ENCODE assay signal across 15 cellular contexts in genomic region chr2:241188386-241189092, GRCh38. TPM values are rescaled to one million over a fixed set of nuclear protein-coding genes. Genes with fewer than 3 reads are reported as not detected.
DNase-seq lines count a peak whose midpoint lies in the region; ATAC-seq and TF ChIP-seq lines count a peak whose summit lies in the region.
"Had no signal": no experiment of that assay in that cellular context is flagged by ENCODE, and none has a peak within 500 bp of the region (broad histone marks: within the 10 kb centered on the region; RNA-seq: fewer than 3 reads in every experiment).

A gene with protein sequence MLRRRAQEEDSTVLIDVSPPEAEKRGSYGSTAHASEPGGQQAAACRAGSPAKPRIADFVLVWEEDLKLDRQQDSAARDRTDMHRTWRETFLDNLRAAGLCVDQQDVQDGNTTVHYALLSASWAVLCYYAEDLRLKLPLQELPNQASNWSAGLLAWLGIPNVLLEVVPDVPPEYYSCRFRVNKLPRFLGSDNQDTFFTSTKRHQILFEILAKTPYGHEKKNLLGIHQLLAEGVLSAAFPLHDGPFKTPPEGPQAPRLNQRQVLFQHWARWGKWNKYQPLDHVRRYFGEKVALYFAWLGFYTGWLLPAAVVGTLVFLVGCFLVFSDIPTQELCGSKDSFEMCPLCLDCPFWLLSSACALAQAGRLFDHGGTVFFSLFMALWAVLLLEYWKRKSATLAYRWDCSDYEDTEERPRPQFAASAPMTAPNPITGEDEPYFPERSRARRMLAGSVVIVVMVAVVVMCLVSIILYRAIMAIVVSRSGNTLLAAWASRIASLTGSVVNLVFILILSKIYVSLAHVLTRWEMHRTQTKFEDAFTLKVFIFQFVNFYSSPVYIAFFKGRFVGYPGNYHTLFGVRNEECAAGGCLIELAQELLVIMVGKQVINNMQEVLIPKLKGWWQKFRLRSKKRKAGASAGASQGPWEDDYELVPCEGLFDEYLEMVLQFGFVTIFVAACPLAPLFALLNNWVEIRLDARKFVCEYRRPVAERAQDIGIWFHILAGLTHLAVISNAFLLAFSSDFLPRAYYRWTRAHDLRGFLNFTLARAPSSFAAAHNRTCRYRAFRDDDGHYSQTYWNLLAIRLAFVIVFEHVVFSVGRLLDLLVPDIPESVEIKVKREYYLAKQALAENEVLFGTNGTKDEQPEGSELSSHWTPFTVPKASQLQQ (plus strand): TSS chr2:241188677. CDS start chr2:241190064, 1,387 bp downstream.

- no peak within 1 kb of the TSS for H3K4me2 ChIP-seq in osteoblast (ENCODE audit: insufficient read depth, low read length)

- H3K27ac ChIP-seq in duodenal mucosa (ENCODE audit: low read depth, low read length) (no peak within 1 kb of the TSS), osteoblast (ENCODE audit: low read depth, low read length) (no peak within 1 kb of the TSS)
- H3K27ac ChIP-seq: esophagus squamous epithelium, neutrophil had no signal

- peaks cover 0 to 4% of the 10 kb centered on the region in 2 donors for H3K4me1 ChIP-seq in duodenal mucosa (ENCODE audit: control insufficient read depth in 1 of 2, insufficient read depth in 2 of 2, low read length in 2 of 2)
- no peaks in the 10 kb centered on the region for H3K4me1 ChIP-seq in osteoblast (ENCODE audit: insufficient read depth, low read length)
- H3K4me1 ChIP-seq in HAP-1, result no peaks in the 10 kb centered on the region

- ATAC-seq in HG02588 (IDR thresholded peaks at IDR 0.05; ENCODE audit: unreplicated experiment), result no peak
- ATAC-seq: activated CD4-positive, CD25-positive, alpha-beta regulatory T cell treated with anti-CD3 and anti-CD28 coated beads, Interleukin-2, amount 50 U/mL, for 24 hours had no signal

- H3K27me3 ChIP-seq in duodenal mucosa (ENCODE audit: control insufficient read depth in 1 of 2, insufficient read depth in 2 of 2, low read length in 2 of 2) (no peaks in the 10 kb centered on the region), osteoblast (ENCODE audit: insufficient read depth, low read length) (peaks cover 4% of the 10 kb centered on the region), HAP-1 (ENCODE audit: low read depth) (no peaks in the 10 kb centered on the region)
- H3K27me3 ChIP-seq: neutrophil had no signal

- H4K20me1 ChIP-seq in osteoblast (ENCODE audit: insufficient read depth, low read length), result no peaks in the 10 kb centered on the region

- no peak for TF ChIP-seq CTCF in osteoblast (IDR thresholded peaks at IDR 0.05; ENCODE audit: extremely low read depth, low read depth, low read length)

- peak; percentile 79 for DNase-seq in DMS53 (lab: John Stamatoyannopoulos, UW)
- DNase-seq in NCI-H2196 treated with DMSO at 0.1 percent for 48 hours (lab: John Stamatoyannopoulos, UW; ENCODE audit: unreplicated experiment), result peak; percentile 19
- DNase-seq in osteoblast (ENCODE audit: insufficient read length, low spot score, missing footprints), result peak; percentile 53
- DNase-seq in HAP-1 (ENCODE audit: low spot score in 2 of 2), result no peak
- DNase-seq in NCI-H146 (lab: John Stamatoyannopoulos, UW), result no peak
- DNase-seq in activated CD8-positive, alpha-beta memory T cell treated with anti-CD3 and anti-CD28 coated beads, Interleukin-2, amount 50 U/mL, for 48 hours, result no peak
- DNase-seq: activated T-cell treated with anti-CD3 and anti-CD28 coated beads, Interleukin-2, amount 50 U/mL, for 24 hours; esophagus squamous epithelium; NCI-H1105; NK-92 treated with Interleukin-12 subunit alpha and Interleukin-12 subunit beta, amount 100 ng/mL, for 24 hours had no signal

- H3K4me3 ChIP-seq in duodenal mucosa (ENCODE audit: low read depth in 1 of 2, low read length in 2 of 2) (peak within 1 kb of the TSS; percentile 17 to 50), osteoblast (ENCODE audit: insufficient read depth, low read length) (no peak within 1 kb of the TSS), HAP-1 (no peak within 1 kb of the TSS)

- H3K36me3 ChIP-seq in duodenal mucosa (ENCODE audit: control insufficient read depth in 1 of 2, insufficient read depth in 2 of 2, low read length in 2 of 2) (peaks cover 0 to 1% of the 10 kb centered on the region in 2 donors), osteoblast (ENCODE audit: insufficient read depth, low read length) (no peaks in the 10 kb centered on the region), HAP-1 (replicated peaks) (no peaks in the 10 kb centered on the region)

- no peaks in the 10 kb centered on the region for H3K79me2 ChIP-seq in osteoblast (ENCODE audit: insufficient read depth, low read length)

- no peak within 1 kb of the TSS for H3K9ac ChIP-seq in duodenal mucosa (ENCODE audit: low read depth in 1 of 2, low read length in 2 of 2)

- no peak within 1 kb of the TSS for H2AFZ ChIP-seq in osteoblast (ENCODE audit: low read length)

- in situ Hi-C loops in HAP-1 (cut with MboI; ENCODE audit: low sequenced_read_pairs), result no loop called here

- H3K9me3 ChIP-seq in duodenal mucosa (ENCODE audit: control insufficient read depth in 1 of 2, low read length in 2 of 2), result no peaks in the 10 kb centered on the region
- H3K9me3 ChIP-seq in osteoblast (ENCODE audit: low read depth, low read length), result no peaks in the 10 kb centered on the region
- H3K9me3 ChIP-seq in HAP-1, result no peaks in the 10 kb centered on the region
- H3K9me3 ChIP-seq: esophagus squamous epithelium, neutrophil had no signal

RNA-seq across cellular contexts. Expression of the gene that starts here (rescaled TPM):
- total RNA-seq in osteoblast, result 1.2 and 1.8 TPM in 2 replicates
- total RNA-seq: skeletal muscle tissue had no signal

Comparison
In these comparisons a context has a peak if more than half of its experiments do, and no peak if none do; other contexts are left out.
1. DNase-seq: peak in DMS53 (single experiment), NCI-H2196 treated with DMSO at 0.1 percent for 48 hours (single experiment) and osteoblast (single experiment); none in HAP-1 (0 of 2), NCI-H146 (single experiment) and activated CD8-positive, alpha-beta memory T cell treated with anti-CD3 and anti-CD28 coated beads, Interleukin-2, amount 50 U/mL, for 48 hours (single experiment).
2. H3K4me3 ChIP-seq: peak in duodenal mucosa (2 of 2); none in osteoblast (single experiment) and HAP-1 (single experiment).